In genomic region chr9:124035001-124035650, GRCh38 we compare ENCODE assay signal across 2 cellular contexts.
TF ChIP-seq lines count a peak whose summit lies in the region.

No MANE protein-coding gene starts in this region.

TF ChIP-seq in SK-N-SH, 30 proteins besides CTCF, POLR2A, EP300 and RAD21 (continued from another document):
- TF ChIP-seq ZBTB33 (IDR thresholded peaks at IDR 0.05; ENCODE audit: borderline replicate concordance, low read depth) (no peak), RXRA (IDR thresholded peaks at IDR 0.05; ENCODE audit: borderline replicate concordance, low read depth) (no peak), GATA2 (CRISPR knock-in tag; IDR thresholded peaks at IDR 0.05) (no peak), RFX5 (IDR thresholded peaks at IDR 0.05; ENCODE audit: low read length) (no peak), IRF3 (IDR thresholded peaks at IDR 0.05; ENCODE audit: low read depth, low read length) (no peak), ELF1 (IDR thresholded peaks at IDR 0.05) (no peak), USF1 (IDR thresholded peaks at IDR 0.05; ENCODE audit: borderline replicate concordance, low read depth) (no peak), SMC3 (IDR thresholded peaks at IDR 0.05; ENCODE audit: low read depth, low read length) (no peak), GABPA (IDR thresholded peaks at IDR 0.05; ENCODE audit: low read depth) (no peak), TCF12 (IDR thresholded peaks at IDR 0.05) (no peak), RCOR1 (IDR thresholded peaks at IDR 0.05; ENCODE audit: low read length) (no peak)

TF ChIP-seq in SK-N-SH treated with all-trans-retinoic acid at 6 μM for 48 hours, 23 proteins besides CTCF, POLR2A, EP300 and RAD21 (continued from another document):
- TF ChIP-seq PATZ1 (CRISPR knock-in tag; IDR thresholded peaks at IDR 0.05; ENCODE audit: borderline replicate concordance) (no peak), CREB5 (CRISPR knock-in tag; IDR thresholded peaks at IDR 0.05; ENCODE audit: low read depth) (no peak), ZFP3 (CRISPR knock-in tag; IDR thresholded peaks at IDR 0.05) (no peak), ESRRG (CRISPR knock-in tag; IDR thresholded peaks at IDR 0.05) (no peak), TOX (CRISPR knock-in tag; IDR thresholded peaks at IDR 0.05; ENCODE audit: borderline replicate concordance) (no peak), GLIS3 (CRISPR knock-in tag; IDR thresholded peaks at IDR 0.05) (no peak), TCF4 (CRISPR knock-in tag; IDR thresholded peaks at IDR 0.05; ENCODE audit: borderline replicate concordance) (no peak), POU6F1 (CRISPR knock-in tag; IDR thresholded peaks at IDR 0.05; ENCODE audit: borderline replicate concordance, low read depth) (no peak), RARB (CRISPR knock-in tag; IDR thresholded peaks at IDR 0.05) (no peak)
